ENCODE assay signal across 28 cellular contexts in genomic region chr3:151308089-151308488, GRCh38. TPM values are rescaled to one million over a fixed set of nuclear protein-coding genes. Genes with fewer than 3 reads are reported as not detected.
A peak's percentile ranks its signal among the peaks of the same experiment; 100 is the strongest.
DNase-seq lines count a peak whose midpoint lies in the region; ATAC-seq and TF ChIP-seq lines count a peak whose summit lies in the region.
"Had no signal": no experiment of that assay in that cellular context is flagged by ENCODE, and none has a peak within 500 bp of the region (broad histone marks: within the 10 kb centered on the region; RNA-seq: fewer than 3 reads in every experiment).

No MANE protein-coding gene starts in this region.

- H3K4me3 Mint-ChIP-seq in GM23338 = no peak overlapping the region
- peak overlapping the region; percentile 69 for H3K4me3 Mint-ChIP-seq in activated T-helper 17 cell treated with anti-CD3 and anti-CD28 coated beads, Interleukin-2, amount 50 U/mL, for 72 hours
- H3K4me3 Mint-ChIP-seq: brain had no signal

- TF ChIP-seq CTCF in GM23338 (conservative IDR thresholded peaks at IDR 0.05; ENCODE audit: low read depth in 2 of 2) = no peak
- TF ChIP-seq CTCF in upper lobe of right lung (IDR thresholded peaks at IDR 0.05) = no peak

- H3K9me3 ChIP-seq in upper lobe of right lung = no peaks in the 10 kb centered on the region
- H3K9me3 ChIP-seq: spleen, upper lobe of left lung had no signal

- H3K36me3 ChIP-seq in GM23338 (ENCODE audit: insufficient read depth) = no peaks in the 10 kb centered on the region
- H3K36me3 ChIP-seq in upper lobe of right lung = no peaks in the 10 kb centered on the region
- H3K36me3 ChIP-seq: spleen, upper lobe of left lung had no signal

- ATAC-seq in activated CD4-positive, CD25-positive, alpha-beta regulatory T cell treated with anti-CD3 and anti-CD28 coated beads, Interleukin-2, amount 50 U/mL, for 24 hours = peak; percentile 39 to 53
- ATAC-seq in GM23338 = no peak
- ATAC-seq in activated T-helper 17 cell treated with anti-CD3 and anti-CD28 coated beads, Interleukin-2, amount 50 U/mL, for 72 hours (replicated peaks) = peak; percentile 46
- ATAC-seq in HG03520 (IDR thresholded peaks at IDR 0.05; ENCODE audit: unreplicated experiment) = no peak
- ATAC-seq in upper lobe of right lung = no peak
- ATAC-seq: HepG2 had no signal

- H3K4me1 Mint-ChIP-seq in GM23338 = peaks cover 67% of the 10 kb centered on the region
- peaks cover 32% of the 10 kb centered on the region for H3K4me1 Mint-ChIP-seq in activated T-helper 17 cell treated with anti-CD3 and anti-CD28 coated beads, Interleukin-2, amount 50 U/mL, for 72 hours
- H3K4me1 Mint-ChIP-seq: brain had no signal

- peaks cover 2% of the 10 kb centered on the region for H3K27me3 Mint-ChIP-seq in GM23338 (ENCODE audit: insufficient read depth, low read depth, poor library complexity)
- peaks cover 2% of the 10 kb centered on the region for H3K27me3 Mint-ChIP-seq in activated T-helper 17 cell treated with anti-CD3 and anti-CD28 coated beads, Interleukin-2, amount 50 U/mL, for 72 hours

- no peaks in the 10 kb centered on the region for H3F3A ChIP-seq in GM23338 (replicated peaks; ENCODE audit: low read depth)

- H3K4me3 ChIP-seq in GM23338 (no peak overlapping the region), upper lobe of right lung (no peak overlapping the region)
- H3K4me3 ChIP-seq: spleen, upper lobe of left lung had no signal

- intact Hi-C loops in upper lobe of right lung (cut with DNase I) = no loop called here

- no peaks in the 10 kb centered on the region for H3K9me3 Mint-ChIP-seq in GM23338
- no peaks in the 10 kb centered on the region for H3K9me3 Mint-ChIP-seq in activated T-helper 17 cell treated with anti-CD3 and anti-CD28 coated beads, Interleukin-2, amount 50 U/mL, for 72 hours

- H3K4me1 ChIP-seq in GM23338 (ENCODE audit: insufficient read depth) (peaks cover 20% of the 10 kb centered on the region), upper lobe of right lung (peaks cover 5% of the 10 kb centered on the region)

- H2AFZ ChIP-seq in GM23338 = no peak overlapping the region

- no peaks in the 10 kb centered on the region for H4K20me1 ChIP-seq in GM23338 (replicated peaks; ENCODE audit: insufficient read depth)

- no peaks in the 10 kb centered on the region for H3K36me3 Mint-ChIP-seq in GM23338 (ENCODE audit: low read depth)
- H3K36me3 Mint-ChIP-seq in activated T-helper 17 cell treated with anti-CD3 and anti-CD28 coated beads, Interleukin-2, amount 50 U/mL, for 72 hours (ENCODE audit: low read depth) = peaks cover 7% of the 10 kb centered on the region
- H3K36me3 Mint-ChIP-seq: brain had no signal

- 0 out of 2 replicates have a peak overlapping the region, but pooled peaks have one; percentile 63 for H3K27ac Mint-ChIP-seq in GM23338
- H3K27ac Mint-ChIP-seq in activated T-helper 17 cell treated with anti-CD3 and anti-CD28 coated beads, Interleukin-2, amount 50 U/mL, for 72 hours = peak overlapping the region; percentile 93
- H3K27ac Mint-ChIP-seq: brain had no signal

- no peaks in the 10 kb centered on the region for H3K79me2 ChIP-seq in GM23338 (replicated peaks; ENCODE audit: insufficient read depth)

- H3K4me2 ChIP-seq in GM23338 = no peak overlapping the region

- no peaks in the 10 kb centered on the region for H3K27me3 ChIP-seq in GM23338 (ENCODE audit: insufficient read depth)
- no peaks in the 10 kb centered on the region for H3K27me3 ChIP-seq in upper lobe of right lung
- H3K27me3 ChIP-seq: spleen, upper lobe of left lung had no signal

- H3K27ac ChIP-seq in GM23338 (ENCODE audit: low read depth) (no peak overlapping the region), upper lobe of right lung (no peak overlapping the region)
- H3K27ac ChIP-seq: spleen, upper lobe of left lung had no signal

- no peaks in the 10 kb centered on the region for H3K9me2 ChIP-seq in GM23338 (ENCODE audit: insufficient read depth)

- no peak for DNase-seq in activated CD4-positive, CD25-positive, alpha-beta regulatory T cell treated with anti-CD3 and anti-CD28 coated beads, Interleukin-2, amount 50 U/mL, for 72 hours
- no peak for DNase-seq in GM23338 (ENCODE audit: low spot score)
- DNase-seq in iris pigment epithelial cell (ENCODE audit: low read depth) = peak; percentile 62
- no peak for DNase-seq in DMS53 treated with DMSO at 0.1 percent for 48 hours (lab: John Stamatoyannopoulos, UW; ENCODE audit: unreplicated experiment)
- no peak for DNase-seq in upper lobe of right lung
- DNase-seq: 8988T; activated CD4-positive, CD25-positive, alpha-beta regulatory T cell; activated naive CD4-positive, alpha-beta T cell treated with anti-CD3 and anti-CD28 coated beads, Interleukin-2, amount 50 U/mL, for 16 hours; DMS53; foreskin melanocyte; H7; hippocampal formation; kidney; NCI-H1417 treated with DMSO at 0.1 percent for 48 hours; NCI-H2107; NK-92 treated with Interleukin-12 subunit alpha and Interleukin-12 subunit beta, amount 100 ng/mL, for 24 hours; spleen; stimulated activated CD4-positive, alpha-beta T cell treated with anti-CD3 and anti-CD28 coated beads, Interleukin-4, amount 100 ng/mL, for 24 hours; T-helper 9 cell; upper lobe of left lung had no signal

TF ChIP-seq in GM23338, 12 proteins besides CTCF, POLR2A, EP300 and RAD21:
- no peak for TF ChIP-seq EZH2 (IDR thresholded peaks at IDR 0.05; ENCODE audit: low read depth, unreplicated experiment)
- no peak for TF ChIP-seq EZH2phosphoT487 (IDR thresholded peaks at IDR 0.05; ENCODE audit: unreplicated experiment)
- TF ChIP-seq ETS1 (IDR thresholded peaks at IDR 0.05) = no peak
- no peak for TF ChIP-seq REST (IDR thresholded peaks at IDR 0.05; ENCODE audit: unreplicated experiment)
- no peak for TF ChIP-seq JUNB (IDR thresholded peaks at IDR 0.05; ENCODE audit: unreplicated experiment)
- TF ChIP-seq POLR2AphosphoS5 (IDR thresholded peaks at IDR 0.05; ENCODE audit: low read depth) = no peak
- no peak for TF ChIP-seq ZNF331 (CRISPR knock-in tag; IDR thresholded peaks at IDR 0.05; ENCODE audit: low read depth)
- no peak for TF ChIP-seq ZNF114 (CRISPR knock-in tag; IDR thresholded peaks at IDR 0.05)
- TF ChIP-seq STAT1 (IDR thresholded peaks at IDR 0.05; ENCODE audit: unreplicated experiment) = no peak
- no peak for TF ChIP-seq NANOG (IDR thresholded peaks at IDR 0.05; ENCODE audit: borderline replicate concordance)

RNA-seq across cellular contexts. Expression of gene GPR87, which starts 8.5 kb away (rescaled TPM):
- total RNA-seq in GM23338 (2014; rRNA removed; shearing (Covaris generic)) = not detected in 2 replicates
- polyA plus RNA-seq in GM23338 (2016; fragmentation: Nextera tagmentation; extraction: Ambion mirVana) = 0.21 TPM in 1 of 2 replicates, not detected in the other
- total RNA-seq in activated T-helper 17 cell treated with anti-CD3 and anti-CD28 coated beads, Interleukin-2, amount 50 U/mL, for 72 hours = 1 to 10 TPM; 3.2 to 5.0 TPM
- total RNA-seq in upper lobe of right lung = 0.67 TPM
- total RNA-seq: HepG2, myocyte, NCI-H460, RPMI7951, spleen had no signal
- polyA plus RNA-seq: HepG2, spleen had no signal

RNA-seq across cellular contexts. Expression of gene P2RY13, which starts 21.3 kb away (rescaled TPM):
- total RNA-seq in GM23338 (2014; rRNA removed; shearing (Covaris generic)) = not detected in 2 replicates
- 0.38 and 0.68 TPM in 2 replicates for polyA plus RNA-seq in GM23338 (2016; fragmentation: Nextera tagmentation; extraction: Ambion mirVana)
- not detected for total RNA-seq in activated T-helper 17 cell treated with anti-CD3 and anti-CD28 coated beads, Interleukin-2, amount 50 U/mL, for 72 hours
- 8.2 TPM for total RNA-seq in upper lobe of right lung
- total RNA-seq: H7, HepG2, myocyte, NCI-H460, RPMI7951 had no signal
- polyA plus RNA-seq: HepG2 had no signal

RNA-seq across cellular contexts. Expression of gene P2RY14, which starts 29.7 kb away (rescaled TPM):
- not detected in 2 replicates for total RNA-seq in GM23338 (2014; rRNA removed; shearing (Covaris generic))
- 0.95 and 1.2 TPM in 2 replicates for polyA plus RNA-seq in GM23338 (2016; fragmentation: Nextera tagmentation; extraction: Ambion mirVana)
- total RNA-seq in activated T-helper 17 cell treated with anti-CD3 and anti-CD28 coated beads, Interleukin-2, amount 50 U/mL, for 72 hours = 1 to 10 TPM in 1 of 2 donors, under 1 TPM in 1; 0.90 to 1.3 TPM
- 7.2 TPM for total RNA-seq in upper lobe of right lung
- total RNA-seq: H7, HepG2, myocyte, NCI-H460, RPMI7951 had no signal
- polyA plus RNA-seq: HepG2 had no signal

Comparison
In these comparisons a context has a peak if more than half of its experiments do, and no peak if none do; other contexts are left out.
1. ATAC-seq: peak in activated CD4-positive, CD25-positive, alpha-beta regulatory T cell treated with anti-CD3 and anti-CD28 coated beads, Interleukin-2, amount 50 U/mL, for 24 hours (2 of 2) and activated T-helper 17 cell treated with anti-CD3 and anti-CD28 coated beads, Interleukin-2, amount 50 U/mL, for 72 hours (single experiment); none in GM23338 (single experiment), HG03520 (single experiment) and upper lobe of right lung (single experiment).